In the genomic region with DNA sequence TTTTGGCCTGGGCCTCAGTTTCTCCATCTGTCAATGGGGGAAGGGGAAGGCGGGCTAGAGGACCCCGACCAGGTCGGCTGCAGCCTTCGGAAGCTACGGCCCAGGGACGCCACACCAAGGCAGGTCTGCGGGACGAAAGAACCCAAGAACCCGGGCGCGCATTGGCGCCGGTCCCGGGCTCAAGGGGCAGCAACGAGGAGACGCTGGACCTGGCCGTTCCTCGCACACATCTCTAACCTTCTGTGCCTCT, we compare ENCODE assay signal across 8 cellular contexts. TPM values are rescaled to one million over a fixed set of nuclear protein-coding genes. Genes with fewer than 3 reads are reported as not detected.
A peak's percentile ranks its signal among the peaks of the same experiment; 100 is the strongest.
DNase-seq lines count a peak whose midpoint lies in the region; ATAC-seq, FAIRE-seq and TF ChIP-seq lines count a peak whose summit lies in the region.

No MANE protein-coding gene starts in this region.

- TF ChIP-seq POLR2A in esophagus squamous epithelium (IDR thresholded peaks at IDR 0.05), result no peak
- no peak for TF ChIP-seq POLR2A in H54 (IDR thresholded peaks at IDR 0.05; ENCODE audit: low read depth, low read length)

- intact Hi-C loops in esophagus squamous epithelium (cut with DNase I), result no loop called here
- intact Hi-C loops in pancreas (cut with DNase I), result no loop called here

- H3K27me3 ChIP-seq in GM06990 (replicated peaks; ENCODE audit: control insufficient read depth, insufficient read depth, low read length) (no peaks in the 10 kb centered on the region), esophagus squamous epithelium (no peaks in the 10 kb centered on the region), pancreas (no peaks in the 10 kb centered on the region)

- H3K36me3 ChIP-seq in GM06990 (ENCODE audit: control insufficient read depth, insufficient read depth, low read length) (peaks cover 6% of the 10 kb centered on the region), esophagus squamous epithelium (peaks cover 0 to 11% (median 0%) of the 10 kb centered on the region in 3 donors), pancreas (no peaks in the 10 kb centered on the region)

- CTCF ChIA-PET in RWPE1 (lab: Yijun Ruan, JAX), result no interaction called here

- FAIRE-seq in pancreas (lab: Jason Lieb, UNC) (no peak), H54 (lab: Jason Lieb, UNC) (no peak)

- TF ChIP-seq CTCF in GM06990 (IDR thresholded peaks at IDR 0.05; ENCODE audit: insufficient read depth, low read length, poor library complexity, severe bottlenecking), result no peak
- no peak for TF ChIP-seq CTCF in RWPE1 (conservative IDR thresholded peaks at IDR 0.05; ENCODE audit: low read depth)
- TF ChIP-seq CTCF in esophagus squamous epithelium (IDR thresholded peaks at IDR 0.05), result no peak
- TF ChIP-seq CTCF in pancreas (IDR thresholded peaks at IDR 0.05), result no peak

- H3K27ac ChIP-seq in RWPE1 (peak overlapping the region; percentile 89), esophagus squamous epithelium (peak overlapping the region; percentile 98 to 99 (median 99)), pancreas (peak overlapping the region; percentile 95 to 98 (median 97))

- DNase-seq in GM06990 (ENCODE audit: extremely low read depth, insufficient read length) (no peak), RWPE1 (ENCODE audit: low spot score) (no peak), esophagus squamous epithelium (lab: John Stamatoyannopoulos, UW) (no peak), pancreas (no peak), NCI-H510A treated with DMSO at 0.1 percent for 48 hours (lab: John Stamatoyannopoulos, UW) (no peak), H54 (ENCODE audit: insufficient read length, low spot score) (no peak), AG08395 (ENCODE audit: low spot score) (no peak), NCI-H146 treated with DMSO at 0.1 percent for 48 hours (lab: John Stamatoyannopoulos, UW; ENCODE audit: unreplicated experiment) (no peak)

- WGBS in esophagus squamous epithelium, 2 donors, result no CpG with 5 or more reads among the region's 18 CpGs
- 0% methylated on average over 18 of the region's 18 CpGs for WGBS in pancreas, 2 donors

- H3K4me1 ChIP-seq in esophagus squamous epithelium (peaks cover 25 to 64% (median 37%) of the 10 kb centered on the region in 3 donors), pancreas (peaks cover 4 to 14% (median 8%) of the 10 kb centered on the region in 3 donors)

- POLR2A ChIA-PET in RWPE1 (lab: Yijun Ruan, JAX; ENCODE audit: low non-redundant PET), result no interaction called here

- H3K9me3 ChIP-seq in esophagus squamous epithelium, result no peaks in the 10 kb centered on the region
- no peaks in the 10 kb centered on the region for H3K9me3 ChIP-seq in pancreas

- ATAC-seq in pancreas, result peak; percentile 6 to 22 (median 8)

- H3K4me3 ChIP-seq in GM06990 (replicated peaks; ENCODE audit: low read depth, low read length) (peak overlapping the region; percentile 91), esophagus squamous epithelium (peak overlapping the region; percentile 74 to 99 (median 96)), pancreas (peak overlapping the region; percentile 53 to 96 (median 76))

RNA-seq across cellular contexts. Expression of a gene that starts 0.7 kb away (rescaled TPM):
- total RNA-seq in esophagus squamous epithelium (100 to 1,000 TPM in 2 of 4 donors, 10 to 100 TPM in 2; 68.7 to 123 (median 98.3) TPM), pancreas (100 to 1,000 TPM in 4 of 6 donors, 10 to 100 TPM in 2; 70.5 to 126 (median 109) TPM)
- 100 to 1,000 TPM; 109 to 129 TPM for polyA plus RNA-seq in pancreas

RNA-seq across cellular contexts. Expression of a gene that starts 28.1 kb away (rescaled TPM):
- total RNA-seq in esophagus squamous epithelium, result 10 to 100 TPM; 59.7 to 82.8 (median 69.8) TPM
- total RNA-seq in pancreas, result 10 to 100 TPM; 32.7 to 69.0 (median 48.4) TPM
- polyA plus RNA-seq in pancreas, result 10 to 100 TPM; 42.8 to 61.5 TPM

RNA-seq across cellular contexts. Expression of a gene that starts 47.8 kb away (rescaled TPM):
- 10 to 100 TPM; 25.3 to 50.9 (median 27.3) TPM for total RNA-seq in esophagus squamous epithelium
- 10 to 100 TPM; 42.5 to 70.7 (median 56.6) TPM for total RNA-seq in pancreas
- polyA plus RNA-seq in pancreas, result 100 to 1,000 TPM; 410 to 432 TPM
